9 cellular contexts compared by ENCODE assay signal in the genomic region with DNA sequence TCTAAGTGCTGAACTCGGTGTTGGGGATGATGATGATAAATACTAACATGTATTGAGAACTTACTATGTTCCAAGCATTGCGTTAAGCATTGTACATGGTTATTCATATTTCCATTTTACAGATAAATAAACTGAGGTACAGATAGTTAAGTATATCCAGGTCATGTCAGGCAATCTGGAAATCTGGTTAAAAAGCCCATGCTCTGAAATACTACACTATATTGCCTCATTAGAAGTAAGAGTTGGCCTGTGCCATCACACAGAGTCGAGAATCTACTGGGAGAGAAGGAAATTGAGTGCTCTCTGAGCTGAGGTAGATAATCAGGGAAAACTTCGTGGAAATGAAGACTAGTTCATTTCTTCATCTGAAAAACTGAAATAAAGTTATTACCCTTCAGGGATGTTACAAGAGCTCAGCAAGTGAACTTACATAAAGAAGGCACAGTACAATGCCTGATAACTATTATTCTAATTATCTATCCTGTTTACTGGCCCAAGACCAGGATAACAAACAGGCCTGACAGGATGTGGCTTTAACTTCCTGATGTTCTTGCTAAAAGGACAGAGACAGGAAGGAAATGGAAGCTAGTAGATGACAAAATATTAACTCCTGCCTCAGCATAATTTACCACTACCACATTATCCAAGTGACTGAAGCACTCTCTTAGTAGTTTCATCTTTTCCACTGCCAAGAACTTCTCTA.
DNase-seq lines count a peak whose midpoint lies in the region; ATAC-seq and TF ChIP-seq lines count a peak whose summit lies in the region.
"Had no signal": no experiment of that assay in that cellular context is flagged by ENCODE, and none has a peak within 500 bp of the region (broad histone marks: within the 10 kb centered on the region; RNA-seq: fewer than 3 reads in every experiment).

No MANE protein-coding gene starts in this region.

- TF ChIP-seq CTCF in epithelial cell of esophagus (IDR thresholded peaks at IDR 0.05; ENCODE audit: insufficient read depth, low read depth, low read length, missing control alignments) (no peak), gastrocnemius medialis (IDR thresholded peaks at IDR 0.05 in 4 of 5, conservative IDR thresholded peaks at IDR 0.05 in 1 of 5) (no peak)

- H3K36me3 ChIP-seq in gastrocnemius medialis: peaks cover 0 to 23% of the 10 kb centered on the region in 2 donors

- intact Hi-C loops in gastrocnemius medialis (cut with DNase I; ENCODE audit: low total_unique reads): no loop called here

- ATAC-seq in GM19395 (IDR thresholded peaks at IDR 0.05; ENCODE audit: unreplicated experiment) (peak; percentile 51), gastrocnemius medialis (peak; percentile 26 to 30), GM19467 (IDR thresholded peaks at IDR 0.05; ENCODE audit: unreplicated experiment) (no peak)

- TF ChIP-seq POLR2A in gastrocnemius medialis (IDR thresholded peaks at IDR 0.05): no peak

- no peaks in the 10 kb centered on the region for H3K27me3 ChIP-seq in gastrocnemius medialis

- no peaks in the 10 kb centered on the region for H3K9me3 ChIP-seq in gastrocnemius medialis

- peaks cover 0 to 13% of the 10 kb centered on the region in 2 donors for H3K4me1 ChIP-seq in gastrocnemius medialis

- no peak overlapping the region for H3K4me3 ChIP-seq in epithelial cell of esophagus (ENCODE audit: low read length)
- no peak overlapping the region for H3K4me3 ChIP-seq in gastrocnemius medialis

- peak overlapping the region in 3 of 4 donors; percentile 15 to 46 (median 37) for H3K27ac ChIP-seq in gastrocnemius medialis
- H3K27ac ChIP-seq: KMS-11 had no signal

- in situ Hi-C loops in gastrocnemius medialis (cut with MboI; ENCODE audit: low sequenced_read_pairs in 4 of 4): no loop called here

- DNase-seq in OCI-M1 (lab: John Stamatoyannopoulos, UW) (peak; percentile 50), epithelial cell of esophagus (ENCODE audit: low read depth) (peak; percentile 40), gastrocnemius medialis (no peak), NCI-H1436 (lab: John Stamatoyannopoulos, UW) (no peak), NCI-H774 (lab: John Stamatoyannopoulos, UW) (no peak)
- no peak for DNase-seq in activated CD8-positive, alpha-beta memory T cell treated with anti-CD3 and anti-CD28 coated beads for 24 hours

Comparison
In these comparisons a context has a peak if more than half of its experiments do, and no peak if none do; other contexts are left out.
1. DNase-seq: peak in OCI-M1 (single experiment) and epithelial cell of esophagus (single experiment); none in gastrocnemius medialis (0 of 2), NCI-H1436 (single experiment), activated CD8-positive, alpha-beta memory T cell treated with anti-CD3 and anti-CD28 coated beads for 24 hours (single experiment) and NCI-H774 (single experiment).